23 cellular contexts compared by ENCODE assay signal in genomic region chr18:44793186-44793585, GRCh38.
DNase-seq lines count a peak whose midpoint lies in the region; ATAC-seq and TF ChIP-seq lines count a peak whose summit lies in the region.
"Had no signal": no experiment of that assay in that cellular context is flagged by ENCODE, and none has a peak within 500 bp of the region (broad histone marks: within the 10 kb centered on the region; RNA-seq: fewer than 3 reads in every experiment).

No MANE protein-coding gene starts in this region.

- H3K4me1 ChIP-seq in heart right ventricle (peaks cover 19 to 66% (median 46%) of the 10 kb centered on the region in 9 donors), gastroesophageal sphincter (peaks cover 30 to 78% (median 36%) of the 10 kb centered on the region in 3 donors), sigmoid colon (peaks cover 0 to 75% (median 62%) of the 10 kb centered on the region in 4 donors), right lobe of liver (peaks cover 0 to 40% (median 15%) of the 10 kb centered on the region in 4 donors)
- H3K4me1 ChIP-seq: parathyroid adenoma had no signal

- intact Hi-C loops in heart right ventricle (cut with DNase I), result loop anchor here in 4 of 10 donors (5.0 to 10.0 kb wide), 5 partner anchors 34 to 111 kb away; partner anchors contain the start of gene SETBP1 (in 1 of the 4)
- intact Hi-C loops in left ventricle myocardium superior (cut with micrococcal nuclease), result no loop called here
- intact Hi-C loops in sigmoid colon (cut with DNase I), result loop anchor here (5.0 kb wide), 1 partner anchor 61 kb away; no protein-coding TSS in a partner anchor
- intact Hi-C loops in right lobe of liver (cut with DNase I), result no loop called here

- WGBS in heart right ventricle, 2 donors, result 67 to 68% methylated on average over 3 of the region's 3 CpGs
- WGBS in gastroesophageal sphincter (ENCODE audit: low coverage in 1 of 2), 2 donors, result 29 to 69% methylated on average over 2 to 3 of the region's 3 CpGs
- 88 to 93% methylated on average over 3 of the region's 3 CpGs for WGBS in sigmoid colon, 2 donors
- WGBS in right lobe of liver (ENCODE audit: insufficient coverage, low coverage, low lambda C conversion rate, missing lambda C conversion rate), result 88% methylated on average over 3 of the region's 3 CpGs

- no peak for DNase-seq in heart right ventricle
- DNase-seq in left ventricle myocardium superior, result no peak
- no peak for DNase-seq in sigmoid colon
- no peak for DNase-seq in activated T-cell treated with anti-CD3 and anti-CD28 coated beads for 4 hours
- DNase-seq in activated CD4-positive, alpha-beta memory T cell treated with anti-CD3 and anti-CD28 coated beads, Interleukin-2, amount 10 ng/mL, durations not matched to agents 7 days and 5 days, result no peak
- no peak for DNase-seq in HuH-7 (ENCODE audit: low spot score)
- DNase-seq in right lobe of liver, result no peak
- DNase-seq: activated CD4-positive, alpha-beta T cell treated with anti-CD3 and anti-CD28 coated beads for 36 hours; Calu3; effector memory CD4-positive, alpha-beta T cell; Kasumi-1; NCI-H187; nephron progenitor cell; OCI-M1; stimulated activated CD4-positive, alpha-beta T cell treated with anti-CD3 and anti-CD28 coated beads, Interleukin-2, amount 100 ng/mL, for 24 hours had no signal

- H3K4me3 ChIP-seq in heart right ventricle (no peak overlapping the region), gastroesophageal sphincter (no peak overlapping the region), sigmoid colon (no peak overlapping the region), right lobe of liver (no peak overlapping the region)
- H3K4me3 ChIP-seq: skin epidermis had no signal

- H3K9me3 Mint-ChIP-seq in activated CD4-positive, alpha-beta memory T cell treated with anti-CD3 and anti-CD28 coated beads, Interleukin-2, amount 10 ng/mL, durations not matched to agents 7 days and 5 days, result no peaks in the 10 kb centered on the region
- H3K9me3 Mint-ChIP-seq: activated naive CD4-positive, alpha-beta T cell treated with anti-CD3 and anti-CD28 coated beads, Interleukin-2, amount 50 U/mL, for 24 hours; activated T-helper 1 cell treated with anti-CD3 and anti-CD28 coated beads, Interleukin-12 subunit alpha, Interleukin-12 subunit beta, Interleukin-2, Interleukin-4 antibody, amounts not matched to agents 30 ng/mL and 10 ng/mL and 1 ng/mL, durations not matched to agents 14 hours and 24 hours and 36 hours; memory B cell; nephron progenitor cell; stimulated activated effector memory CD8-positive, alpha-beta T cell treated with anti-CD3 and anti-CD28 coated beads, Interleukin-12 subunit alpha, Interleukin-12 subunit beta, amount 100 ng/mL, for 72 hours had no signal

- H3K27ac ChIP-seq in heart right ventricle (peak overlapping the region in 8 of 10 donors; percentile 28 to 82 (median 54)), gastroesophageal sphincter (peak overlapping the region; percentile 79 to 93 (median 88)), sigmoid colon (peak overlapping the region; percentile 80 to 89 (median 84)), right lobe of liver (no peak overlapping the region)
- H3K27ac ChIP-seq: parathyroid adenoma had no signal

- H3K36me3 ChIP-seq in heart right ventricle (no peaks in the 10 kb centered on the region), gastroesophageal sphincter (no peaks in the 10 kb centered on the region), sigmoid colon (no peaks in the 10 kb centered on the region), right lobe of liver (no peaks in the 10 kb centered on the region)

- ATAC-seq in heart right ventricle, result no peak
- ATAC-seq in left ventricle myocardium superior, result no peak
- no peak for ATAC-seq in gastroesophageal sphincter
- ATAC-seq in right lobe of liver, result no peak
- ATAC-seq: activated CD4-positive, alpha-beta T cell treated with anti-CD3 and anti-CD28 coated beads for 36 hours; esophagus mucosa; stimulated activated effector memory CD8-positive, alpha-beta T cell treated with anti-CD3 and anti-CD28 coated beads, Interleukin-12 subunit alpha, Interleukin-12 subunit beta, amount 100 ng/mL, for 72 hours had no signal

- H3K9me3 ChIP-seq in heart right ventricle (no peaks in the 10 kb centered on the region), gastroesophageal sphincter (no peaks in the 10 kb centered on the region), sigmoid colon (no peaks in the 10 kb centered on the region), right lobe of liver (no peaks in the 10 kb centered on the region)

- peaks cover 11% of the 10 kb centered on the region for H3K27me3 Mint-ChIP-seq in activated CD4-positive, alpha-beta memory T cell treated with anti-CD3 and anti-CD28 coated beads, Interleukin-2, amount 10 ng/mL, durations not matched to agents 7 days and 5 days
- H3K27me3 Mint-ChIP-seq: activated naive CD4-positive, alpha-beta T cell treated with anti-CD3 and anti-CD28 coated beads, Interleukin-2, amount 50 U/mL, for 24 hours; memory B cell had no signal

- POLR2A ChIA-PET in activated CD4-positive, alpha-beta memory T cell treated with anti-CD3 and anti-CD28 coated beads, Interleukin-2, amount 10 ng/mL, durations not matched to agents 7 days and 5 days (lab: Charles Lee), result no interaction called here

- TF ChIP-seq POLR2A in gastroesophageal sphincter (IDR thresholded peaks at IDR 0.05) (no peak), sigmoid colon (IDR thresholded peaks at IDR 0.05) (no peak), right lobe of liver (IDR thresholded peaks at IDR 0.05) (no peak)

- H3K4me3 Mint-ChIP-seq in activated CD4-positive, alpha-beta memory T cell treated with anti-CD3 and anti-CD28 coated beads, Interleukin-2, amount 10 ng/mL, durations not matched to agents 7 days and 5 days, result no peak overlapping the region
- H3K4me3 Mint-ChIP-seq: activated CD4-positive, alpha-beta T cell treated with anti-CD3 and anti-CD28 coated beads for 36 hours; activated naive CD4-positive, alpha-beta T cell treated with anti-CD3 and anti-CD28 coated beads, Interleukin-2, amount 50 U/mL, for 24 hours; activated T-helper 1 cell treated with anti-CD3 and anti-CD28 coated beads, Interleukin-12 subunit alpha, Interleukin-12 subunit beta, Interleukin-2, Interleukin-4 antibody, amounts not matched to agents 30 ng/mL and 10 ng/mL and 1 ng/mL, durations not matched to agents 14 hours and 24 hours and 36 hours; memory B cell; nephron progenitor cell; stimulated activated effector memory CD8-positive, alpha-beta T cell treated with anti-CD3 and anti-CD28 coated beads, Interleukin-12 subunit alpha, Interleukin-12 subunit beta, amount 100 ng/mL, for 72 hours had no signal

- peaks cover 8% of the 10 kb centered on the region for H3K4me1 Mint-ChIP-seq in activated CD4-positive, alpha-beta memory T cell treated with anti-CD3 and anti-CD28 coated beads, Interleukin-2, amount 10 ng/mL, durations not matched to agents 7 days and 5 days
- H3K4me1 Mint-ChIP-seq: activated naive CD4-positive, alpha-beta T cell treated with anti-CD3 and anti-CD28 coated beads, Interleukin-2, amount 50 U/mL, for 24 hours had no signal

- no peak for TF ChIP-seq CTCF in heart right ventricle (IDR thresholded peaks at IDR 0.05)
- TF ChIP-seq CTCF in gastroesophageal sphincter (IDR thresholded peaks at IDR 0.05), result no peak
- TF ChIP-seq CTCF in sigmoid colon (IDR thresholded peaks at IDR 0.05), result no peak
- TF ChIP-seq CTCF in right lobe of liver (IDR thresholded peaks at IDR 0.05), result no peak

- H3K27ac Mint-ChIP-seq in activated CD4-positive, alpha-beta memory T cell treated with anti-CD3 and anti-CD28 coated beads, Interleukin-2, amount 10 ng/mL, durations not matched to agents 7 days and 5 days, result no peak overlapping the region
- H3K27ac Mint-ChIP-seq: activated CD4-positive, alpha-beta T cell treated with anti-CD3 and anti-CD28 coated beads for 36 hours; activated naive CD4-positive, alpha-beta T cell treated with anti-CD3 and anti-CD28 coated beads, Interleukin-2, amount 50 U/mL, for 24 hours; activated T-helper 1 cell treated with anti-CD3 and anti-CD28 coated beads, Interleukin-12 subunit alpha, Interleukin-12 subunit beta, Interleukin-2, Interleukin-4 antibody, amounts not matched to agents 30 ng/mL and 10 ng/mL and 1 ng/mL, durations not matched to agents 14 hours and 24 hours and 36 hours; nephron progenitor cell had no signal

- H3K27me3 ChIP-seq in heart right ventricle, result no peaks in the 10 kb centered on the region
- no peaks in the 10 kb centered on the region for H3K27me3 ChIP-seq in gastroesophageal sphincter
- H3K27me3 ChIP-seq in sigmoid colon, result no peaks in the 10 kb centered on the region
- no peaks in the 10 kb centered on the region for H3K27me3 ChIP-seq in right lobe of liver

- TF ChIP-seq EP300 in gastroesophageal sphincter (IDR thresholded peaks at IDR 0.05) (no peak), sigmoid colon (IDR thresholded peaks at IDR 0.05) (no peak)

- CTCF ChIA-PET in activated CD4-positive, alpha-beta memory T cell treated with anti-CD3 and anti-CD28 coated beads, Interleukin-2, amount 10 ng/mL, durations not matched to agents 7 days and 5 days (lab: Charles Lee), result no interaction called here

- no peaks in the 10 kb centered on the region for H3K36me3 Mint-ChIP-seq in activated CD4-positive, alpha-beta memory T cell treated with anti-CD3 and anti-CD28 coated beads, Interleukin-2, amount 10 ng/mL, durations not matched to agents 7 days and 5 days (ENCODE audit: low read depth)
- H3K36me3 Mint-ChIP-seq: activated naive CD4-positive, alpha-beta T cell treated with anti-CD3 and anti-CD28 coated beads, Interleukin-2, amount 50 U/mL, for 24 hours had no signal

Comparison
In these comparisons a context has a peak if more than half of its experiments do, and no peak if none do; other contexts are left out.
1. H3K27ac ChIP-seq: peak in heart right ventricle (8 of 10), gastroesophageal sphincter (4 of 4) and sigmoid colon (4 of 4); none in right lobe of liver (0 of 3).